1 cellular context compared by ENCODE assay signal in genomic region chr20:56358070-56358469, GRCh38.
A peak's percentile ranks its signal among the peaks of the same experiment; 100 is the strongest.
TF ChIP-seq lines count a peak whose summit lies in the region.

No MANE protein-coding gene starts in this region.

TF ChIP-seq in K562, 482 proteins besides CTCF, POLR2A, EP300 and RAD21:
- TF ChIP-seq KDM1A (IDR thresholded peaks at IDR 0.05), result peak; percentile 31 to 37; a peak in 1 of 4 replicates
- no peak for TF ChIP-seq ZNF57 (CRISPR knock-in tag; IDR thresholded peaks at IDR 0.05)
